ENCODE assay signal across 1 cellular context in the genomic region with DNA sequence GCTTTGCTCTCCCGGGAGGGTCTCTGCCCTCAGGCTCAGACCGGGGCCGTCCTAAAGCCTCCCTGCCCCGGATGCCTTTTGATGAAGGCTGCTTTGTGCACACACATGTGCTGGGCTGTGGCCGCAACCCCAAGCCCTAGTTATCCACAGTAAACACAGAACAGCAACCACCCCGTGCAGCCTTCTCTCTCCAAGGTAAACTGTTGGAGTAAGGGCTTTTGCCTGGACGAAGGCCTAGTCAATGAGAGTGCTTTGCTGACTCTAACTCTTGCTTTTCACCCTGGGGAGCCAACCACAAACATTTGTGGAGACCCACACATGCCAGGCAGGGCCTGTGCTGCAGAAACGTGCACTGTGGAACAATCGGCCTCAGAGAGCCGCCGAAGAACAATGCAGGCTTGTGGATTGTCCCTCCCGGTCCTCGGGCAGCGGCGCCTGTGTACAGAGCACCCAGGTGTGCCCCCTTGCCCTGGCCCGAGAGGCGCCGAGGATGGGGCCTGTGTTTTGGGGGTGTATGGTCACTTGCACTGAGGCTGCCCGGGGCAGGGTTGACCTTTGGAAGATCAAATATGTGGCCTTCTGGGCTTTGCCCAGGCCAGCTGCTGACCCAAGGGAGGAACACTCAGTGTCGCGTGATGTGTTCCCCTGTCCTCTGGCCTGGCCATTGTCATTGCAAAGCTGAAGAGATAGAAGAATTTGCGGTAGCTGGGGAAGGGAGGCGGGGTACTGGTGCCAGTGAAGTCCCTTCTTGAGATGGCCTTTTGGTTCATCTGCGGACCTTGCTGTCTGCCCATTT.
TF ChIP-seq lines count a peak whose summit lies in the region.

No MANE protein-coding gene starts in this region.

TF ChIP-seq in HepG2, 621 proteins besides CTCF, POLR2A, EP300 and RAD21 (continued from another document):
- TF ChIP-seq ZBTB49 (CRISPR knock-in tag; IDR thresholded peaks at IDR 0.05; ENCODE audit: borderline replicate concordance): no peak
- no peak for TF ChIP-seq ZNF33A (CRISPR knock-in tag; IDR thresholded peaks at IDR 0.05; ENCODE audit: borderline replicate concordance)
- TF ChIP-seq HCFC1 (IDR thresholded peaks at IDR 0.05; ENCODE audit: low read depth, low read length): no peak
- TF ChIP-seq DRAP1 (CRISPR knock-in tag; IDR thresholded peaks at IDR 0.05): 0 out of 2 replicates have a peak, but pooled peaks have one; percentile 16
- TF ChIP-seq ZNF138 (CRISPR knock-in tag; IDR thresholded peaks at IDR 0.05; ENCODE audit: low read depth): peak; percentile 60; the same call in 1 of the 2 replicates
- TF ChIP-seq U2AF1 (optimal IDR thresholded peaks at IDR 0.05; ENCODE audit: low read depth, low read length): peak; percentile 68
- no peak for TF ChIP-seq ZSCAN30 (CRISPR knock-in tag; IDR thresholded peaks at IDR 0.05)
- peak; percentile 83; the same call in 1 of the 2 replicates for TF ChIP-seq MYC (CRISPR knock-in tag; IDR thresholded peaks at IDR 0.05; ENCODE audit: borderline replicate concordance)
- TF ChIP-seq CHD4 (IDR thresholded peaks at IDR 0.05; ENCODE audit: borderline replicate concordance, low read length): no peak
- TF ChIP-seq NFE2L1 (CRISPR knock-in tag; IDR thresholded peaks at IDR 0.05; ENCODE audit: borderline replicate concordance): no peak
- no peak for TF ChIP-seq TCF7 (IDR thresholded peaks at IDR 0.05; ENCODE audit: low read depth)
- TF ChIP-seq GZF1 (CRISPR knock-in tag; IDR thresholded peaks at IDR 0.05): no peak
- TF ChIP-seq ZNF264 (CRISPR knock-in tag; IDR thresholded peaks at IDR 0.05): peak; percentile 95
- TF ChIP-seq HMGXB3 (CRISPR knock-in tag; IDR thresholded peaks at IDR 0.05; ENCODE audit: borderline replicate concordance): no peak
- no peak for TF ChIP-seq PCBP2 (optimal IDR thresholded peaks at IDR 0.05; ENCODE audit: low read depth, low read length, poor library complexity, severe bottlenecking)
- no peak for TF ChIP-seq ZNF282 (IDR thresholded peaks at IDR 0.05; ENCODE audit: partially characterized antibody)
- no peak for TF ChIP-seq ZNF800 (CRISPR knock-in tag; IDR thresholded peaks at IDR 0.05)
- no peak for TF ChIP-seq NFE2L2 (IDR thresholded peaks at IDR 0.05; ENCODE audit: low read length)
- TF ChIP-seq LBX2 (CRISPR knock-in tag; IDR thresholded peaks at IDR 0.05; ENCODE audit: borderline replicate concordance): no peak
- no peak for TF ChIP-seq TRAFD1 (CRISPR knock-in tag; IDR thresholded peaks at IDR 0.05; ENCODE audit: borderline replicate concordance)
- 0 out of 2 replicates have a peak, but pooled peaks have one; percentile 49 for TF ChIP-seq ZNF251 (CRISPR knock-in tag; IDR thresholded peaks at IDR 0.05)
- TF ChIP-seq ZNF24 (IDR thresholded peaks at IDR 0.05): no peak
- no peak for TF ChIP-seq ZNF850 (CRISPR knock-in tag; conservative IDR thresholded peaks at IDR 0.05)
- no peak for TF ChIP-seq MIXL1 (CRISPR knock-in tag; IDR thresholded peaks at IDR 0.05)
- TF ChIP-seq BRD4 (CRISPR knock-in tag; IDR thresholded peaks at IDR 0.05): peak; percentile 77
- TF ChIP-seq ZBTB39 (CRISPR knock-in tag; IDR thresholded peaks at IDR 0.05): no peak
- TF ChIP-seq ZSCAN9 (CRISPR knock-in tag; IDR thresholded peaks at IDR 0.05; ENCODE audit: borderline replicate concordance): 0 out of 2 replicates have a peak, but pooled peaks have one; percentile 11
- peak; percentile 92 for TF ChIP-seq TBX2 (CRISPR knock-in tag; IDR thresholded peaks at IDR 0.05; ENCODE audit: borderline replicate concordance)
- TF ChIP-seq, protein P1, sequence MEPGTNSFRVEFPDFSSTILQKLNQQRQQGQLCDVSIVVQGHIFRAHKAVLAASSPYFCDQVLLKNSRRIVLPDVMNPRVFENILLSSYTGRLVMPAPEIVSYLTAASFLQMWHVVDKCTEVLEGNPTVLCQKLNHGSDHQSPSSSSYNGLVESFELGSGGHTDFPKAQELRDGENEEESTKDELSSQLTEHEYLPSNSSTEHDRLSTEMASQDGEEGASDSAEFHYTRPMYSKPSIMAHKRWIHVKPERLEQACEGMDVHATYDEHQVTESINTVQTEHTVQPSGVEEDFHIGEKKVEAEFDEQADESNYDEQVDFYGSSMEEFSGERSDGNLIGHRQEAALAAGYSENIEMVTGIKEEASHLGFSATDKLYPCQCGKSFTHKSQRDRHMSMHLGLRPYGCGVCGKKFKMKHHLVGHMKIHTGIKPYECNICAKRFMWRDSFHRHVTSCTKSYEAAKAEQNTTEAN (CRISPR knock-in tag; conservative IDR thresholded peaks at IDR 0.05): peak; percentile 74
- no peak for TF ChIP-seq ZNF382 (CRISPR knock-in tag; IDR thresholded peaks at IDR 0.05; ENCODE audit: borderline replicate concordance)
- TF ChIP-seq ZNF616 (CRISPR knock-in tag; IDR thresholded peaks at IDR 0.05; ENCODE audit: low read depth): no peak; the same call in 1 of the 2 replicates
